In genomic region chr5:3149899-3150298, GRCh38 we compare ENCODE assay signal across 3 cellular contexts.
"Had no signal": no experiment of that assay in that cellular context is flagged by ENCODE, and none has a peak within 500 bp of the region (broad histone marks: within the 10 kb centered on the region; RNA-seq: fewer than 3 reads in every experiment).

No MANE protein-coding gene starts in this region.

- DNase-seq: GDM1, GF-D8 had no signal

- H3K4me3 ChIP-seq: GM12878 had no signal

- ATAC-seq: GM12878 had no signal
